In genomic region chr11:118398797-118399564, GRCh38 we compare ENCODE assay signal across 9 cellular contexts. TPM values are rescaled to one million over a fixed set of nuclear protein-coding genes. Genes with fewer than 3 reads are reported as not detected.
DNase-seq lines count a peak whose midpoint lies in the region; ATAC-seq and TF ChIP-seq lines count a peak whose summit lies in the region.
"Had no signal": no experiment of that assay in that cellular context is flagged by ENCODE, and none has a peak within 500 bp of the region (broad histone marks: within the 10 kb centered on the region; RNA-seq: fewer than 3 reads in every experiment).

No MANE protein-coding gene starts in this region.

- no peaks in the 10 kb centered on the region for H3K9me2 ChIP-seq in PC-9 (ENCODE audit: insufficient read depth)

- H2AFZ ChIP-seq in PC-9 = no peak overlapping the region

- H4K20me1 ChIP-seq in PC-9 (ENCODE audit: insufficient read depth) = peaks cover 16% of the 10 kb centered on the region

- H3K4me3 ChIP-seq in PC-9 = no peak overlapping the region
- H3K4me3 ChIP-seq: BLaER1 had no signal

- peak overlapping the region; percentile 90 for H3K27ac ChIP-seq in 22Rv1
- H3K27ac ChIP-seq in PC-9 = no peak overlapping the region
- H3K27ac ChIP-seq: BLaER1 had no signal

- H3K4me1 ChIP-seq in PC-9 (replicated peaks; ENCODE audit: insufficient read depth) = peaks cover 21% of the 10 kb centered on the region

- peak; percentile 16 to 32 for DNase-seq in activated CD4-positive, alpha-beta T cell treated with anti-CD3 and anti-CD28 coated beads, Interleukin-2, amount 50 U/mL, for 4 hours
- peak; percentile 11 for DNase-seq in fibroblast of gingiva (ENCODE audit: low read depth)
- no peak for DNase-seq in PC-9
- DNase-seq in Kasumi-1 (lab: John Stamatoyannopoulos, UW) = no peak

- CTCF ChIA-PET in PC-9 (lab: Charles Lee) = interaction anchor here (0.6 kb wide), 1 partner anchor 39 kb away, joined by 18 read pairs; no protein-coding TSS in a partner anchor

- intact Hi-C loops in PC-9 (cut with micrococcal nuclease; ENCODE audit: unreplicated experiment) = no loop called here

- no peaks in the 10 kb centered on the region for H3K27me3 ChIP-seq in PC-9 (ENCODE audit: insufficient read depth, low read depth)
- H3K27me3 ChIP-seq: BLaER1 had no signal

- TF ChIP-seq CTCF in 22Rv1 (IDR thresholded peaks at IDR 0.05) (no peak), PC-9 (conservative IDR thresholded peaks at IDR 0.05) (no peak)

- ATAC-seq in HG02973 (IDR thresholded peaks at IDR 0.05; ENCODE audit: unreplicated experiment) (peak; percentile 45), HG03045 (IDR thresholded peaks at IDR 0.05; ENCODE audit: unreplicated experiment) (no peak), GM18511 (IDR thresholded peaks at IDR 0.05; ENCODE audit: unreplicated experiment) (no peak)

- POLR2A ChIA-PET in PC-9 (lab: Charles Lee; ENCODE audit: unreplicated experiment) = no interaction called here

- peaks cover 26% of the 10 kb centered on the region for H3K79me2 ChIP-seq in PC-9 (ENCODE audit: low read depth)

- peaks cover 23% of the 10 kb centered on the region for H3F3A ChIP-seq in PC-9 (ENCODE audit: insufficient read depth, low read depth)

- 0 out of 2 replicates have a peak, but pooled peaks cover 3% of the 10 kb centered on the region for H3K36me3 ChIP-seq in PC-9 (ENCODE audit: low read depth)

- BruUV-seq in PC-9 (replicated peaks; lab: Mats Ljungman, UMichigan) = no TSS peak

- H3K9me3 ChIP-seq in PC-9 (ENCODE audit: insufficient read depth, low read depth) = no peaks in the 10 kb centered on the region
- H3K9me3 ChIP-seq: BLaER1 had no signal

- no peak overlapping the region for H3K4me2 ChIP-seq in PC-9
- H3K4me2 ChIP-seq: BLaER1 had no signal

RNA-seq across cellular contexts. Expression of gene ATP5MG, which starts 2.4 kb away (rescaled TPM):
- total RNA-seq in PC-9 (2021) = 240 and 248 TPM in 2 replicates

RNA-seq across cellular contexts. Expression of gene KMT2A, which starts 37.3 kb away (rescaled TPM):
- 78.7 and 80.3 TPM in 2 replicates for total RNA-seq in PC-9 (2021)

RNA-seq across cellular contexts. Expression of gene UBE4A, which starts 39.6 kb away (rescaled TPM):
- 24.9 and 30.9 TPM in 2 replicates for total RNA-seq in PC-9 (2021)

RNA-seq across cellular contexts. Expression of gene CD3G, which starts 54.8 kb away (rescaled TPM):
- not detected in 2 replicates for total RNA-seq in PC-9 (2021)

RNA-seq across cellular contexts. Expression of gene CD3D, which starts 56.5 kb away (rescaled TPM):
- not detected in 2 replicates for total RNA-seq in PC-9 (2021)

Comparison
In these comparisons a context has a peak if more than half of its experiments do, and no peak if none do; other contexts are left out.
1. DNase-seq: peak in activated CD4-positive, alpha-beta T cell treated with anti-CD3 and anti-CD28 coated beads, Interleukin-2, amount 50 U/mL, for 4 hours (2 of 2) and fibroblast of gingiva (single experiment); none in PC-9 (0 of 2) and Kasumi-1 (0 of 2).